ENCODE assay signal across 17 cellular contexts in genomic region chr12:70254846-70255245, GRCh38. TPM values are rescaled to one million over a fixed set of nuclear protein-coding genes. Genes with fewer than 3 reads are reported as not detected.
DNase-seq lines count a peak whose midpoint lies in the region; ATAC-seq and TF ChIP-seq lines count a peak whose summit lies in the region.
"Had no signal": no experiment of that assay in that cellular context is flagged by ENCODE, and none has a peak within 500 bp of the region (broad histone marks: within the 10 kb centered on the region; RNA-seq: fewer than 3 reads in every experiment).

No MANE protein-coding gene starts in this region.

- H3K9me3 ChIP-seq in mesenchymal stem cell (ENCODE audit: control insufficient read depth, low read length) (no peaks in the 10 kb centered on the region), thoracic aorta (no peaks in the 10 kb centered on the region)
- H3K9me3 ChIP-seq: body of pancreas, gastrocnemius medialis, Peyer's patch had no signal

- no peak overlapping the region for H4K8ac ChIP-seq in mesenchymal stem cell (ENCODE audit: low read length)

- no peak overlapping the region for H2BK15ac ChIP-seq in mesenchymal stem cell (ENCODE audit: low read depth, poor library complexity, severe bottlenecking)

- peaks cover 3 to 6% of the 10 kb centered on the region in 2 experiments for H3K36me3 ChIP-seq in mesenchymal stem cell (ENCODE audit: control insufficient read depth in 1 of 2, insufficient read depth in 2 of 2, low read depth in 1 of 2, low read length in 2 of 2)
- no peaks in the 10 kb centered on the region for H3K36me3 ChIP-seq in thoracic aorta
- H3K36me3 ChIP-seq: gastrocnemius medialis, Peyer's patch had no signal

- no peak overlapping the region for H2BK12ac ChIP-seq in mesenchymal stem cell (ENCODE audit: low read length in 2 of 2)

- peak overlapping the region; percentile 14 for H3K27ac Mint-ChIP-seq in activated T-cell treated with anti-CD3 and anti-CD28 coated beads, Interleukin-2, amount 50 U/mL, for 24 hours
- peak overlapping the region; percentile 56 for H3K27ac Mint-ChIP-seq in activated naive CD8-positive, alpha-beta T cell

- ATAC-seq in thoracic aorta (ENCODE audit: insufficient number of reproducible peaks, low FRiP score, low read depth) (no peak), GM21529 (IDR thresholded peaks at IDR 0.05; ENCODE audit: unreplicated experiment) (no peak)
- ATAC-seq: body of pancreas, gastrocnemius medialis had no signal

- H3K27ac ChIP-seq in mesenchymal stem cell (ENCODE audit: low read length, poor library complexity, severe bottlenecking) (peak overlapping the region; percentile 37), thoracic aorta (peak overlapping the region; percentile 41 to 59)
- H3K27ac ChIP-seq: body of pancreas, gastrocnemius medialis had no signal

- peaks cover 27% of the 10 kb centered on the region for H3K36me3 Mint-ChIP-seq in activated T-cell treated with anti-CD3 and anti-CD28 coated beads, Interleukin-2, amount 50 U/mL, for 24 hours (ENCODE audit: low read depth)
- peaks cover 2% of the 10 kb centered on the region for H3K36me3 Mint-ChIP-seq in activated naive CD8-positive, alpha-beta T cell

- no peaks in the 10 kb centered on the region for H3K9me3 Mint-ChIP-seq in activated T-cell treated with anti-CD3 and anti-CD28 coated beads, Interleukin-2, amount 50 U/mL, for 24 hours
- no peaks in the 10 kb centered on the region for H3K9me3 Mint-ChIP-seq in activated naive CD8-positive, alpha-beta T cell (ENCODE audit: low read depth)

- no peaks in the 10 kb centered on the region for H3K27me3 Mint-ChIP-seq in activated T-cell treated with anti-CD3 and anti-CD28 coated beads, Interleukin-2, amount 50 U/mL, for 24 hours
- H3K27me3 Mint-ChIP-seq in activated naive CD8-positive, alpha-beta T cell = no peaks in the 10 kb centered on the region

- no peak overlapping the region for H3K23ac ChIP-seq in mesenchymal stem cell (ENCODE audit: low read length in 2 of 2)

- TF ChIP-seq CTCF in thoracic aorta (IDR thresholded peaks at IDR 0.05) = no peak

- peaks cover 85% of the 10 kb centered on the region for H3K4me1 Mint-ChIP-seq in activated T-cell treated with anti-CD3 and anti-CD28 coated beads, Interleukin-2, amount 50 U/mL, for 24 hours (ENCODE audit: low read depth)
- peaks cover 88% of the 10 kb centered on the region for H3K4me1 Mint-ChIP-seq in activated naive CD8-positive, alpha-beta T cell (ENCODE audit: low read depth)

- peaks cover 3% of the 10 kb centered on the region for H3K4me1 ChIP-seq in mesenchymal stem cell (ENCODE audit: control insufficient read depth, insufficient read depth, low read depth, low read length)
- H3K4me1 ChIP-seq in thoracic aorta (ENCODE audit: control insufficient read depth in 1 of 2, low read depth in 2 of 2) = peaks cover 21 to 60% of the 10 kb centered on the region in 2 donors

- no peak overlapping the region for H2AK5ac ChIP-seq in mesenchymal stem cell (ENCODE audit: low read length, severe bottlenecking)

- H3K79me1 ChIP-seq in mesenchymal stem cell (replicated peaks; ENCODE audit: low read length, poor library complexity, severe bottlenecking) = no peaks in the 10 kb centered on the region

- H4K91ac ChIP-seq in mesenchymal stem cell (ENCODE audit: low read length) = no peak overlapping the region

- H3K18ac ChIP-seq in mesenchymal stem cell (ENCODE audit: low read depth in 1 of 2, low read length in 2 of 2) = no peak overlapping the region

- no peak overlapping the region for H3K4me2 ChIP-seq in mesenchymal stem cell (ENCODE audit: low read length, poor library complexity, severe bottlenecking)

- H2BK5ac ChIP-seq in mesenchymal stem cell (ENCODE audit: low read depth, low read length, poor library complexity, severe bottlenecking) = no peak overlapping the region

- no peak overlapping the region for H3K4me3 Mint-ChIP-seq in activated T-cell treated with anti-CD3 and anti-CD28 coated beads, Interleukin-2, amount 50 U/mL, for 24 hours
- H3K4me3 Mint-ChIP-seq in activated naive CD8-positive, alpha-beta T cell = peak overlapping the region; percentile 27

- no peak overlapping the region for H3K14ac ChIP-seq in mesenchymal stem cell (ENCODE audit: low read length in 2 of 2)

- H3K4ac ChIP-seq in mesenchymal stem cell (ENCODE audit: low read depth in 1 of 2, low read length in 2 of 2) = no peak overlapping the region

- H3K4me3 ChIP-seq in mesenchymal stem cell (ENCODE audit: insufficient read depth in 1 of 2, low read depth in 1 of 2, low read length in 2 of 2) = no peak overlapping the region
- peak overlapping the region; percentile 58 for H3K4me3 ChIP-seq in thoracic aorta
- H3K4me3 ChIP-seq: body of pancreas, gastrocnemius medialis, Peyer's patch had no signal

- peak overlapping the region; percentile 70 for H3K9ac ChIP-seq in mesenchymal stem cell (ENCODE audit: low read length)

- DNase-seq in activated T-cell treated with anti-CD3 and anti-CD28 coated beads, Interleukin-2, amount 50 U/mL, for 24 hours = no peak
- DNase-seq in activated T-cell treated with anti-CD3 and anti-CD28 coated beads for 4 hours (no peak), mesenchymal stem cell (no peak), thoracic aorta (ENCODE audit: low spot score) (no peak), NCI-H2107 (lab: John Stamatoyannopoulos, UW) (no peak), DMS114 treated with DMSO at 0.1 percent for 48 hours (lab: John Stamatoyannopoulos, UW; ENCODE audit: unreplicated experiment) (no peak)
- DNase-seq: activated CD4-positive, CD25-positive, alpha-beta regulatory T cell treated with anti-CD3 and anti-CD28 coated beads, Interleukin-2, amount 50 U/mL, for 72 hours; activated T-cell treated with anti-CD3 and anti-CD28 coated beads, Interleukin-2, amount 50 U/mL, for 48 hours; body of pancreas; gastrocnemius medialis; GOT3; NCI-H510A; Peyer's patch; retina; stimulated activated CD4-positive, alpha-beta T cell treated with anti-CD3 and anti-CD28 coated beads, Interleukin-4, amount 100 ng/mL, for 1 hour had no signal

- no peak overlapping the region for H2AFZ ChIP-seq in mesenchymal stem cell (ENCODE audit: low read depth, low read length)

- WGBS in mesenchymal stem cell = 87% methylated on average over 4 of the region's 5 CpGs

- H2BK120ac ChIP-seq in mesenchymal stem cell (ENCODE audit: low read depth, low read length) = no peak overlapping the region

- H3K27me3 ChIP-seq in mesenchymal stem cell (ENCODE audit: control insufficient read depth in 1 of 2, insufficient read depth in 1 of 2, low read length in 2 of 2) (no peaks in the 10 kb centered on the region), thoracic aorta (replicated peaks; ENCODE audit: insufficient read depth) (no peaks in the 10 kb centered on the region)
- H3K27me3 ChIP-seq: body of pancreas, gastrocnemius medialis, Peyer's patch had no signal

RNA-seq across cellular contexts. Expression of gene CNOT2, which starts 11.6 kb away (rescaled TPM):
- 117 TPM for polyA plus RNA-seq in mesenchymal stem cell (2013, experiment 1 of 2)
- polyA plus RNA-seq in mesenchymal stem cell (2013, experiment 2 of 2) = 115 TPM
- 100 to 1,000 TPM in 1 of 2 donors, 10 to 100 TPM in 1; 94.8 to 111 TPM for total RNA-seq in thoracic aorta
